Comparison of ENCODE assay signal across 8 cellular contexts in genomic region chr20:3819413-3820047, GRCh38. TPM values are rescaled to one million over a fixed set of nuclear protein-coding genes. Genes with fewer than 3 reads are reported as not detected.
A peak's percentile ranks its signal among the peaks of the same experiment; 100 is the strongest.
DNase-seq lines count a peak whose midpoint lies in the region; ATAC-seq and TF ChIP-seq lines count a peak whose summit lies in the region.

No MANE protein-coding gene starts in this region.

- peaks cover 37% of the 10 kb centered on the region for H3K4me1 ChIP-seq in body of pancreas
- peaks cover 0 to 11% of the 10 kb centered on the region in 2 donors for H3K4me1 ChIP-seq in lung (ENCODE audit: control insufficient read depth in 2 of 2, insufficient read depth in 2 of 2, low read length in 2 of 2)
- peaks cover 28 to 38% (median 30%) of the 10 kb centered on the region in 4 donors for H3K4me1 ChIP-seq in upper lobe of left lung

- H3K9me3 ChIP-seq in body of pancreas (no peaks in the 10 kb centered on the region), lung (ENCODE audit: control insufficient read depth in 2 of 2, insufficient read depth in 1 of 2, low read length in 1 of 2) (no peaks in the 10 kb centered on the region), upper lobe of left lung (no peaks in the 10 kb centered on the region)

- peak overlapping the region; percentile 83 for H3K4me3 Mint-ChIP-seq in activated naive CD4-positive, alpha-beta T cell treated with anti-CD3 and anti-CD28 coated beads, Interleukin-2, amount 10 ng/mL, durations not matched to agents 7 days and 5 days

- H3K27ac Mint-ChIP-seq in activated naive CD4-positive, alpha-beta T cell treated with anti-CD3 and anti-CD28 coated beads, Interleukin-2, amount 10 ng/mL, durations not matched to agents 7 days and 5 days: peak overlapping the region; percentile 89

- no peak for TF ChIP-seq EP300 in upper lobe of left lung (IDR thresholded peaks at IDR 0.05)

- TF ChIP-seq POLR2A in body of pancreas (IDR thresholded peaks at IDR 0.05): no peak
- TF ChIP-seq POLR2A in upper lobe of left lung (IDR thresholded peaks at IDR 0.05): no peak

- H3K27me3 ChIP-seq in body of pancreas (no peaks in the 10 kb centered on the region), lung (ENCODE audit: control insufficient read depth, insufficient read depth) (no peaks in the 10 kb centered on the region), upper lobe of left lung (no peaks in the 10 kb centered on the region)

- peaks cover 0 to 13% of the 10 kb centered on the region in 2 donors for H3K36me3 ChIP-seq in body of pancreas (replicated peaks in 1 of 2; ENCODE audit: insufficient read depth in 1 of 2, low read depth in 2 of 2)
- peaks cover 8 to 17% of the 10 kb centered on the region in 2 donors for H3K36me3 ChIP-seq in lung (ENCODE audit: control insufficient read depth in 2 of 2, insufficient read depth in 2 of 2, low read length in 2 of 2)
- H3K36me3 ChIP-seq in upper lobe of left lung: peaks cover 11 to 27% (median 20%) of the 10 kb centered on the region in 4 donors

- H3K36me3 Mint-ChIP-seq in activated naive CD4-positive, alpha-beta T cell treated with anti-CD3 and anti-CD28 coated beads, Interleukin-2, amount 10 ng/mL, durations not matched to agents 7 days and 5 days: peaks cover 14% of the 10 kb centered on the region

- DNase-seq in activated naive CD4-positive, alpha-beta T cell treated with anti-CD3 and anti-CD28 coated beads, Interleukin-2, amount 10 ng/mL, durations not matched to agents 7 days and 5 days: no peak
- DNase-seq in activated naive CD4-positive, alpha-beta T cell treated with anti-CD3 and anti-CD28 coated beads, Interleukin-2, amount 50 U/mL, for 16 hours: no peak
- DNase-seq in body of pancreas (no peak), lung (ENCODE audit: low spot score) (no peak), upper lobe of left lung (no peak)
- DNase-seq in stimulated activated CD4-positive, alpha-beta T cell treated with anti-CD3 and anti-CD28 coated beads, Interleukin-2, amount 100 ng/mL, for 48 hours: no peak

- peak overlapping the region in 1 of 2 donors; percentile 50 for H3K4me3 ChIP-seq in body of pancreas
- H3K4me3 ChIP-seq in lung: no peak overlapping the region
- H3K4me3 ChIP-seq in upper lobe of left lung: peak overlapping the region in 3 of 4 donors; percentile 83 to 93 (median 90)

- intact Hi-C loops in body of pancreas (cut with DNase I): loop anchor here (5.0 kb wide), 1 partner anchor 32 kb away; the partner anchor contains the start of gene CENPB

- TF ChIP-seq CTCF in body of pancreas (IDR thresholded peaks at IDR 0.05): no peak
- no peak for TF ChIP-seq CTCF in lung (IDR thresholded peaks at IDR 0.05; ENCODE audit: control extremely low read depth, extremely low read depth)
- TF ChIP-seq CTCF in upper lobe of left lung (IDR thresholded peaks at IDR 0.05): no peak

- 56 to 66% methylated on average over 16 to 19 of the region's 20 CpGs for WGBS in body of pancreas, 2 donors
- 64 to 69% methylated on average over 19 to 20 of the region's 20 CpGs for WGBS in lung, 2 donors
- 62 to 66% methylated on average over 16 to 20 of the region's 20 CpGs for WGBS in upper lobe of left lung, 2 donors

- peaks cover 63% of the 10 kb centered on the region for H3K4me1 Mint-ChIP-seq in activated naive CD4-positive, alpha-beta T cell treated with anti-CD3 and anti-CD28 coated beads, Interleukin-2, amount 10 ng/mL, durations not matched to agents 7 days and 5 days

- H3K27ac ChIP-seq in body of pancreas: peak overlapping the region; percentile 95 to 100 (median 100)
- H3K27ac ChIP-seq in lung (ENCODE audit: low read depth in 1 of 2, low read length in 1 of 2): peak overlapping the region; percentile 98 to 100
- H3K27ac ChIP-seq in upper lobe of left lung: peak overlapping the region; percentile 94 to 99 (median 98)

- no peak for ATAC-seq in body of pancreas
- no peak for ATAC-seq in lung (ENCODE audit: insufficient read depth, low FRiP score)
- ATAC-seq in upper lobe of left lung (ENCODE audit: low FRiP score in 2 of 2): no peak
- ATAC-seq in HG02571 (IDR thresholded peaks at IDR 0.05; ENCODE audit: unreplicated experiment): no peak
- no peak for ATAC-seq in HG03139 (IDR thresholded peaks at IDR 0.05; ENCODE audit: unreplicated experiment)

- H3K9me3 Mint-ChIP-seq in activated naive CD4-positive, alpha-beta T cell treated with anti-CD3 and anti-CD28 coated beads, Interleukin-2, amount 10 ng/mL, durations not matched to agents 7 days and 5 days: no peaks in the 10 kb centered on the region

- CTCF ChIA-PET in activated naive CD4-positive, alpha-beta T cell treated with anti-CD3 and anti-CD28 coated beads, Interleukin-2, amount 10 ng/mL, durations not matched to agents 7 days and 5 days (lab: Charles Lee): interaction anchor here (0.6 to 3.8 kb wide), 17 partner anchors 8 to 337 kb away, joined by 3 to 52 read pairs (median 7); partner anchors contain the start of genes ADISSP, CDC25B, CENPB and SPEF1

- H3K27me3 Mint-ChIP-seq in activated naive CD4-positive, alpha-beta T cell treated with anti-CD3 and anti-CD28 coated beads, Interleukin-2, amount 10 ng/mL, durations not matched to agents 7 days and 5 days: no peaks in the 10 kb centered on the region

RNA-seq across cellular contexts. Expression of gene AP5S1, which starts 0.8 kb away (rescaled TPM):
- total RNA-seq in body of pancreas (1 to 10 TPM; 4.9 to 5.3 TPM), lung (10 to 100 TPM; 12.4 to 20.7 TPM), upper lobe of left lung (10 to 100 TPM in 5 of 6 donors, 1 to 10 TPM in 1; 9.4 to 20.8 (median 14.7) TPM)
- 10 to 100 TPM in 1 of 2 donors, 1 to 10 TPM in 1; 8.1 to 11.5 TPM for polyA plus RNA-seq in lung

RNA-seq across cellular contexts. Expression of gene CDC25B, which starts 23.4 kb away (rescaled TPM):
- 10 to 100 TPM in 1 of 2 donors, 1 to 10 TPM in 1; 8.8 to 22.7 TPM for total RNA-seq in body of pancreas
- 10 to 100 TPM; 65.7 to 88.5 TPM for total RNA-seq in lung
- 10 to 100 TPM; 47.9 to 68.4 TPM for polyA plus RNA-seq in lung
- total RNA-seq in upper lobe of left lung: 100 to 1,000 TPM in 3 of 6 donors, 10 to 100 TPM in 3; 45.5 to 151 (median 99.1) TPM

RNA-seq across cellular contexts. Expression of gene MAVS, which starts 27.1 kb away (rescaled TPM):
- total RNA-seq in body of pancreas (10 to 100 TPM; 21.5 to 24.4 TPM), lung (10 to 100 TPM; 17.8 to 39.6 TPM), upper lobe of left lung (10 to 100 TPM; 31.0 to 54.5 (median 39.9) TPM)
- polyA plus RNA-seq in lung: 10 to 100 TPM; 13.2 to 24.0 TPM

RNA-seq across cellular contexts. Expression of gene CENPB, which starts 33.0 kb away (rescaled TPM):
- total RNA-seq in body of pancreas (10 to 100 TPM; 57.9 to 61.0 TPM), lung (100 to 1,000 TPM in 1 of 2 donors, 10 to 100 TPM in 1; 35.9 to 113 TPM), upper lobe of left lung (100 to 1,000 TPM in 2 of 6 donors, 10 to 100 TPM in 4; 56.6 to 125 (median 89.7) TPM)
- 10 to 100 TPM; 72.9 to 85.8 TPM for polyA plus RNA-seq in lung

RNA-seq across cellular contexts. Expression of gene SPEF1, which starts 38.3 kb away (rescaled TPM):
- total RNA-seq in body of pancreas (1 to 10 TPM in 1 of 2 donors, under 1 TPM in 1; 0.66 to 1.3 TPM), lung (10 to 100 TPM; 11.7 to 15.5 TPM), upper lobe of left lung (10 to 100 TPM in 1 of 6 donors, 1 to 10 TPM in 4, under 1 TPM in 1; 0.34 to 15.1 (median 5.4) TPM)
- 10 to 100 TPM in 1 of 2 donors, 1 to 10 TPM in 1; 9.6 to 11.9 TPM for polyA plus RNA-seq in lung
